In genomic region chr2:189175869-189176431, GRCh38 we compare ENCODE assay signal across 1 cellular context.
TF ChIP-seq lines count a peak whose summit lies in the region.

No MANE protein-coding gene starts in this region.

TF ChIP-seq in GM23338, 12 proteins besides CTCF, POLR2A, EP300 and RAD21 (continued from another document):
- TF ChIP-seq ZNF462 (CRISPR knock-in tag; IDR thresholded peaks at IDR 0.05) (no peak), EZH2phosphoT487 (IDR thresholded peaks at IDR 0.05; ENCODE audit: unreplicated experiment) (no peak), CREB1 (CRISPR knock-in tag; IDR thresholded peaks at IDR 0.05; ENCODE audit: low read depth) (no peak), ETS1 (IDR thresholded peaks at IDR 0.05) (no peak), NANOG (IDR thresholded peaks at IDR 0.05; ENCODE audit: borderline replicate concordance) (no peak)
TF ChIP-seq in GM23338: peak in this region for 0.
